Comparison of ENCODE assay signal across 1 cellular context in genomic region chr16:87474566-87474996, GRCh38.
TF ChIP-seq lines count a peak whose summit lies in the region.

No MANE protein-coding gene starts in this region.

TF ChIP-seq in WTC11, 78 proteins besides CTCF, POLR2A, EP300 and RAD21 (continued from another document):
- TF ChIP-seq FOXP4 (CRISPR knock-in tag; IDR thresholded peaks at IDR 0.05): no peak
- no peak for TF ChIP-seq ATF6 (CRISPR knock-in tag; IDR thresholded peaks at IDR 0.05)
- no peak for TF ChIP-seq ATF3 (CRISPR knock-in tag; conservative IDR thresholded peaks at IDR 0.05)
- no peak for TF ChIP-seq SMAD4 (CRISPR knock-in tag; IDR thresholded peaks at IDR 0.05)
- no peak for TF ChIP-seq ZSCAN18 (CRISPR knock-in tag; IDR thresholded peaks at IDR 0.05)
TF ChIP-seq in WTC11: peak in this region for 0.
